In genomic region chr15:39976291-39977274, GRCh38 we compare ENCODE assay signal across 8 cellular contexts.
DNase-seq lines count a peak whose midpoint lies in the region; ATAC-seq and TF ChIP-seq lines count a peak whose summit lies in the region.

No MANE protein-coding gene starts in this region.

- in situ Hi-C loops in brain microvascular endothelial cell (cut with HindIII; ENCODE audit: low pct_ligation_motif_present, low sequenced_read_pairs), result no loop called here

- H3K27me3 ChIP-seq in brain microvascular endothelial cell (replicated peaks), result no peaks in the 10 kb centered on the region

- peaks cover 24% of the 10 kb centered on the region for H3K36me3 ChIP-seq in brain microvascular endothelial cell (replicated peaks)

- TF ChIP-seq CTCF in brain microvascular endothelial cell (IDR thresholded peaks at IDR 0.05; ENCODE audit: low read depth, low read length, missing control alignments), result peak; percentile 76

- ATAC-seq in HG03135 (IDR thresholded peaks at IDR 0.05; ENCODE audit: unreplicated experiment), result no peak
- no peak for ATAC-seq in HG02610 (IDR thresholded peaks at IDR 0.05; ENCODE audit: unreplicated experiment)

- DNase-seq in DMS79 treated with DMSO at 0.1 percent for 48 hours (lab: John Stamatoyannopoulos, UW) (peak; percentile 37), NCI-H2196 treated with DMSO at 0.1 percent for 48 hours (lab: John Stamatoyannopoulos, UW; ENCODE audit: unreplicated experiment) (peak; percentile 40), brain microvascular endothelial cell (peak; percentile 12), iPS DF 4.7 (ENCODE audit: extremely low read depth, low spot score) (peak; percentile 9), retina (peak; percentile 89), NCI-H2029 treated with DMSO at 0.1 percent for 48 hours (lab: John Stamatoyannopoulos, UW) (no peak)

- peak overlapping the region; percentile 59 for H3K4me3 ChIP-seq in brain microvascular endothelial cell (ENCODE audit: low read depth, low read length)

- H3K27ac ChIP-seq in brain microvascular endothelial cell, result no peak overlapping the region
